In the genomic region with DNA sequence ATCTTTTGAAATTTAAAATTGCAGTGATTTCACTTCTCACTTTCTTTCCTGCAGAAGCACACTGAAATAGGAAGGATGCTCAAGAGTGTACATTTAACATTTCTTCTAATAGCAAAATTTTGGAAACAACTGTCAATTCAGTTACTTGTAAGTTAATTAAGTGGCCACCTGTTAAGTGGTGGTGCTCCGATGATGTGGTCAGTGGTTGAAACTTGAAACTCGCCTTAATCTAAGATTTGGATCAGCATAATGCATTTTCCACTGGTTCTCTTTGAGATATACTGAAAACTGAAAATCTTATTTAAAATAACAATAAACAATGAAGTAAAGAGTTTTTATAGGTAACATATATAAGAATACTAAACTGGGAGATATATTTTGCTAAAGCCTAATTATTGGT, we compare ENCODE assay signal across 26 cellular contexts. TPM values are rescaled to one million over a fixed set of nuclear protein-coding genes. Genes with fewer than 3 reads are reported as not detected.
"Had no signal": no experiment of that assay in that cellular context is flagged by ENCODE, and none has a peak within 500 bp of the region (broad histone marks: within the 10 kb centered on the region; RNA-seq: fewer than 3 reads in every experiment).

No MANE protein-coding gene starts in this region.

- H3K36me3 Mint-ChIP-seq: T-cell had no signal

- H3K4me1 Mint-ChIP-seq: T-cell had no signal

- H3K9ac ChIP-seq: SK-N-SH had no signal

- H3K9me3 ChIP-seq: SK-N-SH had no signal

- FAIRE-seq: HepG2, RCC 7860 had no signal

- DNase-seq: Kasumi-1, KG1, MV-4-11, NCI-H1092, NCI-H1105 treated with DMSO at 0.1 percent for 48 hours, NCI-H1436, NCI-H187, NCI-H2029 treated with DMSO at 0.1 percent for 48 hours, NCI-H2171 treated with DMSO at 0.1 percent for 48 hours, NCI-H345, NCI-H446 treated with DMSO at 0.1 percent for 48 hours, NCI-H510A treated with DMSO at 0.1 percent for 48 hours, NCI-H526 treated with DMSO at 0.1 percent for 48 hours, NCI-H748 treated with DMSO at 0.1 percent for 48 hours, Right ventricle myocardium superior, RPMI8226, SIG-M5, SK-N-SH, SW 1271, T-cell had no signal

- H3K4me2 ChIP-seq: SK-N-SH had no signal

- H3K27ac Mint-ChIP-seq: T-cell had no signal

- H3K4me3 Mint-ChIP-seq: T-cell had no signal

RNA-seq across cellular contexts. Expression of a gene that starts 7.0 kb away (rescaled TPM):
- total RNA-seq: HepG2, HT1080, IMR-90, MCF 10A, Right ventricle myocardium superior, SK-MEL-5, T-cell had no signal
- polyA plus RNA-seq: HepG2, IMR-90 had no signal

RNA-seq across cellular contexts. Expression of a gene that starts 40.6 kb away (rescaled TPM):
- total RNA-seq: HT1080, IMR-90, MCF 10A, Right ventricle myocardium superior, SK-MEL-5, T-cell had no signal
- polyA plus RNA-seq: IMR-90, SK-N-SH had no signal

RNA-seq across cellular contexts. Expression of a gene that starts 56.0 kb away (rescaled TPM):
- total RNA-seq: HepG2, HT1080, IMR-90, MCF 10A, Right ventricle myocardium superior, SK-MEL-5, T-cell had no signal
- polyA plus RNA-seq: HepG2, IMR-90, SK-N-SH had no signal
